Comparison of ENCODE assay signal across 9 cellular contexts in genomic region chr11:77705195-77705876, GRCh38.
DNase-seq lines count a peak whose midpoint lies in the region; ATAC-seq and TF ChIP-seq lines count a peak whose summit lies in the region.
"Had no signal": no experiment of that assay in that cellular context is flagged by ENCODE, and none has a peak within 500 bp of the region (broad histone marks: within the 10 kb centered on the region; RNA-seq: fewer than 3 reads in every experiment).

No MANE protein-coding gene starts in this region.

- H3K79me2 ChIP-seq in ACC112 (ENCODE audit: control insufficient read depth, insufficient read depth, low read length, unreplicated experiment) (no peaks in the 10 kb centered on the region), hepatocyte (peaks cover 6% of the 10 kb centered on the region)

- H3K36me3 ChIP-seq in ACC112 (ENCODE audit: insufficient read depth, low read length) = peaks cover 21% of the 10 kb centered on the region
- H3K36me3 ChIP-seq in hepatocyte (replicated peaks; ENCODE audit: insufficient read depth, low read depth) = no peaks in the 10 kb centered on the region
- peaks cover 13% of the 10 kb centered on the region; the same call in 1 of the 2 replicates for H3K36me3 ChIP-seq in BE2C

- no peak overlapping the region for H3K4me2 ChIP-seq in hepatocyte

- DNase-seq in HFF-Myc (ENCODE audit: extremely low read depth, low read depth) = peak; percentile 42
- peak; percentile 60 for DNase-seq in activated CD8-positive, alpha-beta T cell treated with anti-CD3 and anti-CD28 coated beads for 36 hours
- DNase-seq in hepatocyte (ENCODE audit: low spot score) = peak; percentile 43
- no peak for DNase-seq in BE2C
- DNase-seq in NCI-H1694 (lab: John Stamatoyannopoulos, UW) = no peak

- H3K27me3 ChIP-seq in ACC112 (ENCODE audit: insufficient read depth, low read length) (no peaks in the 10 kb centered on the region), hepatocyte (no peaks in the 10 kb centered on the region), BE2C (no peaks in the 10 kb centered on the region)
- H3K27me3 ChIP-seq: ascending aorta had no signal

- H3K9me2 ChIP-seq in hepatocyte (replicated peaks; ENCODE audit: insufficient read depth) = no peaks in the 10 kb centered on the region

- WGBS in hepatocyte (ENCODE audit: low lambda C conversion rate, missing lambda C conversion rate) = 88% methylated on average over 4 of the region's 4 CpGs

- no peaks in the 10 kb centered on the region for H4K20me1 ChIP-seq in hepatocyte (ENCODE audit: insufficient read depth, poor library complexity, severe bottlenecking)

- ATAC-seq in activated CD8-positive, alpha-beta T cell treated with anti-CD3 and anti-CD28 coated beads for 36 hours = peak; percentile 80
- ATAC-seq in HG02763 (IDR thresholded peaks at IDR 0.05; ENCODE audit: unreplicated experiment) (no peak), GM18519 (IDR thresholded peaks at IDR 0.05; ENCODE audit: low FRiP score, unreplicated experiment) (no peak)

- H3K27ac ChIP-seq in ACC112 (ENCODE audit: low read depth, low read length) (peak overlapping the region; percentile 39), hepatocyte (peak overlapping the region; percentile 36)
- H3K27ac ChIP-seq: ascending aorta had no signal

- H2AFZ ChIP-seq in ACC112 (ENCODE audit: low read length, unreplicated experiment) (no peak overlapping the region), hepatocyte (no peak overlapping the region)

- H3K36me3 Mint-ChIP-seq in activated CD8-positive, alpha-beta T cell treated with anti-CD3 and anti-CD28 coated beads for 36 hours (ENCODE audit: low read depth) = peaks cover 20% of the 10 kb centered on the region

- H3K9me3 ChIP-seq in hepatocyte (ENCODE audit: low read depth) (no peaks in the 10 kb centered on the region), BE2C (no peaks in the 10 kb centered on the region)
- H3K9me3 ChIP-seq: ascending aorta had no signal

- TF ChIP-seq CTCF in HFF-Myc (IDR thresholded peaks at IDR 0.05; ENCODE audit: low read depth, low read length, missing control alignments) (no peak), hepatocyte (IDR thresholded peaks at IDR 0.05; ENCODE audit: poor library complexity) (no peak), BE2C (IDR thresholded peaks at IDR 0.05; ENCODE audit: low read depth, low read length) (no peak)
- TF ChIP-seq CTCF in activated CD8-positive, alpha-beta T cell treated with anti-CD3 and anti-CD28 coated beads for 36 hours (IDR thresholded peaks at IDR 0.05) = no peak

- H3K27me3 Mint-ChIP-seq in activated CD8-positive, alpha-beta T cell treated with anti-CD3 and anti-CD28 coated beads for 36 hours = no peaks in the 10 kb centered on the region

- peak overlapping the region; percentile 85 for H3K27ac Mint-ChIP-seq in activated CD8-positive, alpha-beta T cell treated with anti-CD3 and anti-CD28 coated beads for 36 hours

- peaks cover 27% of the 10 kb centered on the region for H3K4me1 Mint-ChIP-seq in activated CD8-positive, alpha-beta T cell treated with anti-CD3 and anti-CD28 coated beads for 36 hours (ENCODE audit: low read depth)

- H3K4me3 ChIP-seq in ACC112 (ENCODE audit: low read depth, low read length) (no peak overlapping the region), HFF-Myc (replicated peaks; ENCODE audit: low read depth, low read length) (no peak overlapping the region), hepatocyte (no peak overlapping the region), BE2C (ENCODE audit: low read depth, low read length) (no peak overlapping the region)
- H3K4me3 ChIP-seq: ascending aorta had no signal

- POLR2A ChIA-PET in activated CD8-positive, alpha-beta T cell treated with anti-CD3 and anti-CD28 coated beads for 36 hours (lab: Charles Lee) = no interaction called here

- CTCF ChIA-PET in activated CD8-positive, alpha-beta T cell treated with anti-CD3 and anti-CD28 coated beads for 36 hours (lab: Charles Lee) = interaction anchor here (1.3 kb wide), 1 partner anchor 9 kb away, joined by 6 read pairs; no protein-coding TSS in a partner anchor

- H3K4me1 ChIP-seq in ACC112 (ENCODE audit: control insufficient read depth, insufficient read depth, low read length, unreplicated experiment) (peaks cover 22% of the 10 kb centered on the region), hepatocyte (ENCODE audit: insufficient read depth) (no peaks in the 10 kb centered on the region), BE2C (peaks cover 2% of the 10 kb centered on the region; the same call in 1 of the 2 replicates)
- H3K4me1 ChIP-seq: ascending aorta had no signal

- intact Hi-C loops in activated CD8-positive, alpha-beta T cell treated with anti-CD3 and anti-CD28 coated beads for 36 hours (cut with micrococcal nuclease) = no loop called here

- H3K4me3 Mint-ChIP-seq in activated CD8-positive, alpha-beta T cell treated with anti-CD3 and anti-CD28 coated beads for 36 hours = no peak overlapping the region

- H3K9me3 Mint-ChIP-seq in activated CD8-positive, alpha-beta T cell treated with anti-CD3 and anti-CD28 coated beads for 36 hours = no peaks in the 10 kb centered on the region

Comparison
In these comparisons a context has a peak if more than half of its experiments do, and no peak if none do; other contexts are left out.
1. DNase-seq: peak in HFF-Myc (single experiment), activated CD8-positive, alpha-beta T cell treated with anti-CD3 and anti-CD28 coated beads for 36 hours (single experiment) and hepatocyte (single experiment); none in BE2C (single experiment) and NCI-H1694 (single experiment).